7 cellular contexts compared by ENCODE assay signal in genomic region chr11:59822989-59823566, GRCh38. TPM values are rescaled to one million over a fixed set of nuclear protein-coding genes. Genes with fewer than 3 reads are reported as not detected.
A peak's percentile ranks its signal among the peaks of the same experiment; 100 is the strongest.
DNase-seq lines count a peak whose midpoint lies in the region; ATAC-seq and FAIRE-seq lines count a peak whose summit lies in the region.

No MANE protein-coding gene starts in this region.

- H3K9me3 Mint-ChIP-seq in activated naive CD8-positive, alpha-beta T cell treated with anti-CD3 and anti-CD28 coated beads, Interleukin-2, amount 50 U/mL, for 24 hours: no peaks in the 10 kb centered on the region

- H3K27me3 Mint-ChIP-seq in activated naive CD8-positive, alpha-beta T cell treated with anti-CD3 and anti-CD28 coated beads, Interleukin-2, amount 50 U/mL, for 24 hours: no peaks in the 10 kb centered on the region

- H3K4me3 Mint-ChIP-seq in activated naive CD8-positive, alpha-beta T cell treated with anti-CD3 and anti-CD28 coated beads, Interleukin-2, amount 50 U/mL, for 24 hours: no peak overlapping the region

- peaks cover 11% of the 10 kb centered on the region for H3K4me1 Mint-ChIP-seq in activated naive CD8-positive, alpha-beta T cell treated with anti-CD3 and anti-CD28 coated beads, Interleukin-2, amount 50 U/mL, for 24 hours

- H3K4me3 ChIP-seq in right cardiac atrium (ENCODE audit: low read length) (no peak overlapping the region), small intestine (ENCODE audit: low read depth in 1 of 2, low read length in 2 of 2) (no peak overlapping the region)

- no peaks in the 10 kb centered on the region for H3K27me3 ChIP-seq in right cardiac atrium (ENCODE audit: control insufficient read depth, insufficient read depth)
- no peaks in the 10 kb centered on the region for H3K27me3 ChIP-seq in small intestine (ENCODE audit: control insufficient read depth in 2 of 2, insufficient read depth in 2 of 2, low read length in 2 of 2)

- H3K36me3 ChIP-seq in small intestine (ENCODE audit: control insufficient read depth in 2 of 2, insufficient read depth in 2 of 2, low read length in 2 of 2): no peaks in the 10 kb centered on the region

- H3K9me3 ChIP-seq in right cardiac atrium (ENCODE audit: control insufficient read depth, low read length) (no peaks in the 10 kb centered on the region), small intestine (ENCODE audit: control insufficient read depth, low read depth) (no peaks in the 10 kb centered on the region)

- H3K27ac Mint-ChIP-seq in activated naive CD8-positive, alpha-beta T cell treated with anti-CD3 and anti-CD28 coated beads, Interleukin-2, amount 50 U/mL, for 24 hours: no peak overlapping the region

- WGBS in right cardiac atrium: 3% methylated on average over 9 of the region's 9 CpGs
- WGBS in small intestine, 3 donors: 6 to 8% (median 8%) methylated on average over 9 of the region's 9 CpGs

- H3K36me3 Mint-ChIP-seq in activated naive CD8-positive, alpha-beta T cell treated with anti-CD3 and anti-CD28 coated beads, Interleukin-2, amount 50 U/mL, for 24 hours (ENCODE audit: low read depth): no peaks in the 10 kb centered on the region

- FAIRE-seq in small intestine (lab: Jason Lieb, UNC): no peak

- intact Hi-C loops in right cardiac atrium (cut with DNase I): loop anchor here (5.0 to 10.0 kb wide), 3 partner anchors 304 to 312 kb away; no protein-coding TSS in a partner anchor

- H3K4me1 ChIP-seq in right cardiac atrium (ENCODE audit: control insufficient read depth, insufficient read depth, low read length) (no peaks in the 10 kb centered on the region), small intestine (ENCODE audit: control insufficient read depth in 2 of 2, insufficient read depth in 1 of 2, low read depth in 1 of 2, low read length in 1 of 2) (no peaks in the 10 kb centered on the region)

- in situ Hi-C loops in G401 (cut with HindIII; ENCODE audit: low sequenced_read_pairs): no loop called here

- no peak overlapping the region for H3K27ac ChIP-seq in right cardiac atrium (ENCODE audit: low read length)
- no peak overlapping the region for H3K27ac ChIP-seq in small intestine (ENCODE audit: low read depth in 1 of 2, low read length in 1 of 2)

- peak; percentile 93 for ATAC-seq in GM19395 (IDR thresholded peaks at IDR 0.05; ENCODE audit: unreplicated experiment)
- ATAC-seq in HG03342 (IDR thresholded peaks at IDR 0.05; ENCODE audit: unreplicated experiment): peak; percentile 96
- ATAC-seq in activated naive CD8-positive, alpha-beta T cell treated with anti-CD3 and anti-CD28 coated beads, Interleukin-2, amount 50 U/mL, for 24 hours: peak; percentile 61
- ATAC-seq in right cardiac atrium: peak; percentile 87 to 91

- DNase-seq in G401 (ENCODE audit: low spot score) (peak; percentile 67), NCI-H526 treated with DMSO at 0.1 percent for 48 hours (lab: John Stamatoyannopoulos, UW) (peak; percentile 63), right cardiac atrium (peak in 1 of 3 donors; percentile 34), small intestine (peak; percentile 76)
- DNase-seq in activated naive CD8-positive, alpha-beta T cell treated with anti-CD3 and anti-CD28 coated beads, Interleukin-2, amount 50 U/mL, for 24 hours: no peak

RNA-seq across cellular contexts. Expression of gene MRPL16, which starts 12.5 kb away (rescaled TPM):
- 103 and 124 TPM in 2 replicates for total RNA-seq in G401 (2014; rRNA removed; shearing (Covaris generic))
- 10 to 100 TPM; 53.7 to 82.6 (median 70.1) TPM for total RNA-seq in right cardiac atrium
- polyA plus RNA-seq in right cardiac atrium: 150 TPM
- 100 to 1,000 TPM in 1 of 3 donors, 10 to 100 TPM in 2; 41.1 to 113 (median 68.9) TPM for polyA plus RNA-seq in small intestine

RNA-seq across cellular contexts. Expression of gene CBLIF, which starts 22.2 kb away (rescaled TPM):
- total RNA-seq in G401 (2014; rRNA removed; shearing (Covaris generic)): not detected in 2 replicates
- not detected for total RNA-seq in right cardiac atrium
- polyA plus RNA-seq in right cardiac atrium (not detected), small intestine (1 to 10 TPM in 1 of 3 donors, not detected in 2; 2.1 TPM)

RNA-seq across cellular contexts. Expression of gene TCN1, which starts 43.2 kb away (rescaled TPM):
- not detected in 2 replicates for total RNA-seq in G401 (2014; rRNA removed; shearing (Covaris generic))
- total RNA-seq in right cardiac atrium: not detected
- polyA plus RNA-seq in right cardiac atrium: not detected
- polyA plus RNA-seq in small intestine: 1 to 10 TPM in 1 of 3 donors, not detected in 2; 1.9 TPM

RNA-seq across cellular contexts. Expression of gene OOSP3, which starts 55.5 kb away (rescaled TPM):
- total RNA-seq in G401 (2014; rRNA removed; shearing (Covaris generic)): not detected in 2 replicates
- not detected for total RNA-seq in right cardiac atrium
- not detected for polyA plus RNA-seq in right cardiac atrium
- not detected for polyA plus RNA-seq in small intestine
